ENCODE assay signal across 20 cellular contexts in the genomic region with DNA sequence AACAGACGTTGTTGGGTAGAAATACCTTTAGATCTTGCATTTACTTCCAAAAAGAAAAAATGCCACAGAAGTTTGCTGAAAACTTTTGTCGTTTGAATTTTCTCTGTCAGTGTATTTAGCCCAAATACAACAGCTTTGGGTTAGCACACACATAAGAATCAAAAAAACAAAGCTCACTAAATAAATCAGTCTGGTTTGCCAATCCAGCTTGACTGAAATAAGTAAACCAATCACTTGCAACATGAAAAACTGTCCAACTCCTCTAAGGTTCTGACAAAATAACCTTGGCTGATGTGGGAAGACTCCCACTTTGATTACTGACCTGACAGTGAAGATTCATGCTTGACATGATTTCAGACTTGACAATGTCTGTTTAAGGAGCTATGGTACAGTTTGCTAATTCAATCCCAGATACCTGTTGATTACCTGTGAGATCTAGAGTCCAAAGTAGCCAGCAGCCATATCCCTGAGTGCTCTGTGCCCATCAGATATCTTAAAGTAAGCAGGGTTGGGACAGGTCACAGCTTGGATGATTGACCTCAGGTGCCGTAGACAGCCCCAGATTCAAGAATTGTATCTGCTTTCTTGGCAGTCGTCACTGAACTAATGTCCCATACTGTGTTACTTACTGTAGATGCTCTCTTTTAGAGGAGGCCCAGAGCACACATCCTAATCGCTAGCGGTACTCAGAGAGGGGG. TPM values are rescaled to one million over a fixed set of nuclear protein-coding genes. Genes with fewer than 3 reads are reported as not detected.
DNase-seq lines count a peak whose midpoint lies in the region; ATAC-seq, FAIRE-seq and TF ChIP-seq lines count a peak whose summit lies in the region.
"Had no signal": no experiment of that assay in that cellular context is flagged by ENCODE, and none has a peak within 500 bp of the region (broad histone marks: within the 10 kb centered on the region; RNA-seq: fewer than 3 reads in every experiment).

No MANE protein-coding gene starts in this region.

- H3K4me2 ChIP-seq in K562 (ENCODE audit: insufficient read depth, low read length), result no peak overlapping the region

- H3K79me2 ChIP-seq in K562 (ENCODE audit: control insufficient read depth, insufficient read depth, low read length), result no peaks in the 10 kb centered on the region

- H3K9ac ChIP-seq in K562 (ENCODE audit: insufficient read depth in 1 of 2, low read depth in 2 of 2, low read length in 2 of 2), result no peak overlapping the region

- TF ChIP-seq RAD21 in K562 (CRISPR knock-in tag; conservative IDR thresholded peaks at IDR 0.05 in 1 of 2, IDR thresholded peaks at IDR 0.05 in 1 of 2), result no peak

- H3K27ac ChIP-seq in K562 (ENCODE audit: extremely low read depth, low read depth, low read length) (no peak overlapping the region), pancreas (no peak overlapping the region), aorta (ENCODE audit: low read depth in 1 of 2, low read length in 2 of 2) (no peak overlapping the region), heart right ventricle (no peak overlapping the region)
- H3K27ac ChIP-seq: HL-60 had no signal

- no TSS peak for BruUV-seq in K562 (replicated peaks; lab: Mats Ljungman, UMichigan)

- no peak for DNase-seq in GM12891 (ENCODE audit: insufficient read length, low spot score)
- peak; percentile 95 for DNase-seq in LNCaP clone FGC (ENCODE audit: low read depth)
- no peak for DNase-seq in K562 (ENCODE audit: extremely low read depth in 1 of 4, low spot score in 3 of 4)
- DNase-seq in pancreas, result no peak
- DNase-seq in left colon, result no peak
- no peak for DNase-seq in aorta
- no peak for DNase-seq in heart right ventricle
- no peak for DNase-seq in AML-193 (lab: John Stamatoyannopoulos, UW)
- DNase-seq: ACHN; CD4-positive, alpha-beta memory T cell; DMS153; DMS79; GDM1; GOT3; H7; IMR-90; KBM-7 had no signal

- TF ChIP-seq POLR2A in GM12891 (IDR thresholded peaks at IDR 0.05; ENCODE audit: low read depth, low read length), result no peak
- no peak for TF ChIP-seq POLR2A in K562 (conservative IDR thresholded peaks at IDR 0.05)

- WGBS in K562 (ENCODE audit: insufficient coverage, low coverage, missing lambda C conversion rate), result 40% methylated on average over 6 of the region's 6 CpGs
- WGBS in pancreas, 2 donors, result 58 to 66% methylated on average over 6 of the region's 6 CpGs
- 90 to 92% methylated on average over 6 of the region's 6 CpGs for WGBS in aorta, 2 donors
- 85 to 90% methylated on average over 6 of the region's 6 CpGs for WGBS in heart right ventricle, 2 donors

- in situ Hi-C loops in K562 (cut with MboI), result no loop called here

- H3K36me3 ChIP-seq in K562 (ENCODE audit: control insufficient read depth, insufficient read depth, low read length) (no peaks in the 10 kb centered on the region), pancreas (no peaks in the 10 kb centered on the region), aorta (ENCODE audit: control insufficient read depth in 1 of 2, insufficient read depth in 2 of 2, low read length in 1 of 2) (no peaks in the 10 kb centered on the region), heart right ventricle (no peaks in the 10 kb centered on the region)

- FAIRE-seq in GM12891 (lab: Jason Lieb, UNC) (peak; percentile 47), K562 (lab: Jason Lieb, UNC) (peak; percentile 58), pancreas (lab: Jason Lieb, UNC) (no peak)
- FAIRE-seq: A204.1 had no signal

- H3K27me3 ChIP-seq in K562 (ENCODE audit: control insufficient read depth in 2 of 2, insufficient read depth in 2 of 2, low read length in 2 of 2) (no peaks in the 10 kb centered on the region), pancreas (no peaks in the 10 kb centered on the region), aorta (ENCODE audit: control insufficient read depth in 1 of 2, insufficient read depth in 2 of 2, low read length in 1 of 2) (no peaks in the 10 kb centered on the region), heart right ventricle (no peaks in the 10 kb centered on the region)

- H3K4me3 ChIP-seq in LNCaP clone FGC (ENCODE audit: low read depth, low read length) (no peak overlapping the region; the same call in 1 of the 2 replicates), K562 (no peak overlapping the region), pancreas (no peak overlapping the region), aorta (ENCODE audit: low read length in 2 of 2) (no peak overlapping the region), heart right ventricle (no peak overlapping the region)

- intact Hi-C loops in K562 (cut with micrococcal nuclease) (no loop called here), pancreas (cut with DNase I) (no loop called here), left colon (cut with DNase I, micrococcal nuclease) (no loop called here), aorta (cut with DNase I) (no loop called here), heart right ventricle (cut with DNase I) (no loop called here)

- no peaks in the 10 kb centered on the region; a peak in 1 of 5 replicates for H3K4me1 ChIP-seq in K562 (replicated peaks in 1 of 2; ENCODE audit: control insufficient read depth in 2 of 2, insufficient read depth in 2 of 2, low read length in 2 of 2)
- H3K4me1 ChIP-seq in pancreas, result peaks cover 5 to 21% (median 21%) of the 10 kb centered on the region in 3 donors
- H3K4me1 ChIP-seq in aorta (ENCODE audit: control insufficient read depth in 1 of 2, insufficient read depth in 2 of 2, low read length in 2 of 2), result peaks cover under 1 to 3% of the 10 kb centered on the region in 2 donors
- H3K4me1 ChIP-seq in heart right ventricle, result peaks cover 3 to 31% (median 26%) of the 10 kb centered on the region in 9 donors

- POLR2A ChIA-PET in K562 (lab: Yijun Ruan, JAX), result interaction anchor here (1.3 to 2.2 kb wide), 3 partner anchors 13 to 19 kb away, joined by 3 to 6 read pairs (median 5); a partner anchor contains a TSS

- no peak for TF ChIP-seq CTCF in LNCaP clone FGC (IDR thresholded peaks at IDR 0.05; ENCODE audit: control insufficient read depth, extremely low read depth, insufficient read depth)
- TF ChIP-seq CTCF in K562 (IDR thresholded peaks at IDR 0.05 in 2 of 3, conservative IDR thresholded peaks at IDR 0.05 in 1 of 3; ENCODE audit: insufficient read depth in 2 of 3, low read depth in 1 of 3, low read length in 3 of 3), result no peak
- TF ChIP-seq CTCF in pancreas (IDR thresholded peaks at IDR 0.05), result no peak
- TF ChIP-seq CTCF in heart right ventricle (IDR thresholded peaks at IDR 0.05), result no peak

- no peak overlapping the region for H2AFZ ChIP-seq in K562 (ENCODE audit: low read depth, low read length)

- ATAC-seq in K562 (peak; percentile 42), pancreas (peak; percentile 54 to 82 (median 64)), left colon (no peak), aorta (ENCODE audit: low FRiP score) (no peak), heart right ventricle (no peak)
- ATAC-seq: HCT116 had no signal

- no peaks in the 10 kb centered on the region for H3K9me1 ChIP-seq in K562 (ENCODE audit: control insufficient read depth, insufficient read depth, low read length)

- H3K9me3 ChIP-seq in K562 (replicated peaks; ENCODE audit: control insufficient read depth, insufficient read depth, low read depth, low read length), result no peaks in the 10 kb centered on the region; the same call in 1 of the 2 replicates
- no peaks in the 10 kb centered on the region for H3K9me3 ChIP-seq in pancreas
- H3K9me3 ChIP-seq in aorta (ENCODE audit: control insufficient read depth, low read length), result no peaks in the 10 kb centered on the region
- H3K9me3 ChIP-seq in heart right ventricle, result no peaks in the 10 kb centered on the region

- peaks cover 7% of the 10 kb centered on the region for H4K20me1 ChIP-seq in K562 (replicated peaks; ENCODE audit: control insufficient read depth, insufficient read depth, low read length)

- CTCF ChIA-PET in K562 (lab: Yijun Ruan, JAX; ENCODE audit: low intra/inter-chr PET ratio), result no interaction called here

- no peak for TF ChIP-seq EP300 in K562 (IDR thresholded peaks at IDR 0.05; ENCODE audit: low read length)

RNA-seq across cellular contexts. Expression of a gene that starts 0.7 kb away (rescaled TPM):
- polyA plus RNA-seq in GM12891 (2012; ENCODE audit: low read depth, missing spikeins), result 0.82 TPM
- 1.4 and 5.9 TPM in 2 replicates for total RNA-seq in K562 (2011; cell fraction: chromatin; rRNA removed; ENCODE audit: low replicate concordance)
- total RNA-seq in K562 (2011; cell fraction: nucleolus; rRNA removed), result 0.67 and 1.2 TPM in 2 replicates
- total RNA-seq in K562 (2011; cell fraction: nucleoplasm; rRNA removed), result 3.4 and 9.5 TPM in 2 replicates
- total RNA-seq in K562 (2014; rRNA removed) (0.73 and 1.3 TPM in 2 replicates), K562 (2014; rRNA removed; fragmentation: Illumina TruSeq; extraction: Trizol) (1.4 and 1.5 TPM in 2 replicates), K562 (2015; rRNA removed; fragmentation: Illumina TruSeq; extraction: Trizol) (1.4 and 1.6 TPM in 2 replicates), K562 (2021) (1.1 and 1.2 TPM in 2 replicates), pancreas (1 to 10 TPM; 2.6 to 8.0 (median 5.8) TPM), left colon (1 to 10 TPM; 8.6 to 9.3 TPM), aorta (10 to 100 TPM; 26.5 to 29.1 TPM), heart right ventricle (10 to 100 TPM in 8 of 10 donors, 1 to 10 TPM in 2; 9.5 to 17.2 (median 13.0) TPM)
- polyA plus RNA-seq in K562 (2011; rRNA removed) (1.0 and 1.2 TPM in 2 replicates), K562 (2014; fragmentation: Illumina TruSeq; extraction: Trizol) (0.96 and 1.5 TPM in 2 replicates), K562 (2014; fragmentation: Nextera tagmentation; extraction: Ambion mirVana) (under 1 TPM; 0.52 to 0.69 TPM), K562 (2014; rRNA removed) (0.91 and 1.1 TPM in 2 replicates), pancreas (1 to 10 TPM; 3.8 to 7.0 TPM), aorta (10 to 100 TPM; 12.9 to 20.7 TPM), heart right ventricle (10 to 100 TPM in 1 of 2 donors, 1 to 10 TPM in 1; 5.0 to 12.1 TPM)
- polyA plus RNA-seq in K562 (2011; cell fraction: cytosol; rRNA removed), result 0.19 and 0.86 TPM in 2 replicates
- polyA plus RNA-seq in K562 (2011; cell fraction: nucleus; rRNA removed), result 2.3 and 4.8 TPM in 2 replicates
- 1.1 and 2.3 TPM in 2 replicates for polyA plus RNA-seq in K562 (2012)
- 1.4 and 2.2 TPM in 2 replicates for polyA minus RNA-seq in K562 (2011; rRNA and poly(A)+ RNA removed)
- polyA minus RNA-seq in K562 (2011; cell fraction: cytosol; rRNA and poly(A)+ RNA removed), result 0.57 and 0.64 TPM in 2 replicates
- 1.3 and 3.1 TPM in 2 replicates for polyA minus RNA-seq in K562 (2011; cell fraction: nucleus; rRNA and poly(A)+ RNA removed)

RNA-seq across cellular contexts. Expression of a gene that starts 12.6 kb away (rescaled TPM):
- polyA plus RNA-seq in GM12891 (2012; ENCODE audit: low read depth, missing spikeins), result 2.4 TPM
- total RNA-seq in K562 (2011; cell fraction: chromatin; rRNA removed; ENCODE audit: low replicate concordance), result 3.0 and 12.0 TPM in 2 replicates
- total RNA-seq in K562 (2011; cell fraction: nucleolus; rRNA removed), result 3.2 and 4.1 TPM in 2 replicates
- 7.8 and 14.4 TPM in 2 replicates for total RNA-seq in K562 (2011; cell fraction: nucleoplasm; rRNA removed)
- 10.7 and 13.8 TPM in 2 replicates for total RNA-seq in K562 (2014; rRNA removed)
- 5.5 and 6.0 TPM in 2 replicates for total RNA-seq in K562 (2014; rRNA removed; fragmentation: Illumina TruSeq; extraction: Trizol)
- total RNA-seq in K562 (2015; rRNA removed; fragmentation: Illumina TruSeq; extraction: Trizol), result 5.4 and 6.7 TPM in 2 replicates
- total RNA-seq in K562 (2021), result 10.6 and 11.1 TPM in 2 replicates
- polyA plus RNA-seq in K562 (2011; rRNA removed), result 3.7 and 4.2 TPM in 2 replicates
- polyA plus RNA-seq in K562 (2011; cell fraction: cytosol; rRNA removed), result 1.4 and 2.0 TPM in 2 replicates
- polyA plus RNA-seq in K562 (2011; cell fraction: nucleus; rRNA removed), result 3.7 and 4.1 TPM in 2 replicates
- 4.9 and 5.4 TPM in 2 replicates for polyA plus RNA-seq in K562 (2012)
- polyA plus RNA-seq in K562 (2014; fragmentation: Illumina TruSeq; extraction: Trizol), result 4.7 and 5.6 TPM in 2 replicates
- 1 to 10 TPM; 3.2 to 4.2 TPM for polyA plus RNA-seq in K562 (2014; fragmentation: Nextera tagmentation; extraction: Ambion mirVana)
- polyA plus RNA-seq in K562 (2014; rRNA removed), result 3.9 and 4.7 TPM in 2 replicates
- polyA minus RNA-seq in K562 (2011; rRNA and poly(A)+ RNA removed), result 5.7 and 8.2 TPM in 2 replicates
- 5.3 and 5.8 TPM in 2 replicates for polyA minus RNA-seq in K562 (2011; cell fraction: cytosol; rRNA and poly(A)+ RNA removed)
- polyA minus RNA-seq in K562 (2011; cell fraction: nucleus; rRNA and poly(A)+ RNA removed), result 6.5 and 12.2 TPM in 2 replicates
- total RNA-seq in pancreas, result 10 to 100 TPM in 3 of 6 donors, 1 to 10 TPM in 3; 8.3 to 17.2 (median 11.1) TPM
- 1 to 10 TPM; 3.2 to 3.9 TPM for polyA plus RNA-seq in pancreas
- 10 to 100 TPM; 19.5 to 20.0 TPM for total RNA-seq in left colon
- 10 to 100 TPM; 46.2 to 50.0 TPM for total RNA-seq in aorta
- 10 to 100 TPM in 1 of 2 donors, 1 to 10 TPM in 1; 5.2 to 14.0 TPM for polyA plus RNA-seq in aorta
- 10 to 100 TPM; 19.4 to 27.7 (median 24.5) TPM for total RNA-seq in heart right ventricle
- 1 to 10 TPM; 3.2 to 7.5 TPM for polyA plus RNA-seq in heart right ventricle

RNA-seq across cellular contexts. Expression of a gene that starts 48.5 kb away (rescaled TPM):
- polyA plus RNA-seq in GM12891 (2012; ENCODE audit: low read depth, missing spikeins), result 37.2 TPM
- total RNA-seq in K562 (2011; cell fraction: chromatin; rRNA removed; ENCODE audit: low replicate concordance), result 8.9 and 10.7 TPM in 2 replicates
- 20.3 and 25.2 TPM in 2 replicates for total RNA-seq in K562 (2011; cell fraction: nucleolus; rRNA removed)
- total RNA-seq in K562 (2011; cell fraction: nucleoplasm; rRNA removed), result 20.1 and 20.5 TPM in 2 replicates
- total RNA-seq in K562 (2014; rRNA removed) (76.1 and 127 TPM in 2 replicates), K562 (2014; rRNA removed; fragmentation: Illumina TruSeq; extraction: Trizol) (66.6 and 94.6 TPM in 2 replicates), K562 (2015; rRNA removed; fragmentation: Illumina TruSeq; extraction: Trizol) (118 and 129 TPM in 2 replicates), K562 (2021) (76.2 and 86.6 TPM in 2 replicates), pancreas (10 to 100 TPM; 30.2 to 66.2 (median 44.9) TPM), left colon (100 to 1,000 TPM; 162 to 163 TPM), aorta (10 to 100 TPM; 44.7 to 56.5 TPM), heart right ventricle (100 to 1,000 TPM in 3 of 10 donors, 10 to 100 TPM in 7; 55.2 to 114 (median 95.3) TPM)
- polyA plus RNA-seq in K562 (2011; rRNA removed) (92.8 and 98.2 TPM in 2 replicates), K562 (2014; fragmentation: Illumina TruSeq; extraction: Trizol) (139 and 150 TPM in 2 replicates), K562 (2014; fragmentation: Nextera tagmentation; extraction: Ambion mirVana) (100 to 1,000 TPM; 363 to 422 TPM), K562 (2014; rRNA removed) (108 and 126 TPM in 2 replicates), pancreas (100 to 1,000 TPM in 1 of 2 donors, 10 to 100 TPM in 1; 80.6 to 185 TPM), aorta (100 to 1,000 TPM in 1 of 2 donors, 10 to 100 TPM in 1; 73.1 to 179 TPM), heart right ventricle (100 to 1,000 TPM in 1 of 2 donors, 10 to 100 TPM in 1; 45.0 to 217 TPM)
- 97.9 and 207 TPM in 2 replicates for polyA plus RNA-seq in K562 (2011; cell fraction: cytosol; rRNA removed)
- 39.9 and 50.7 TPM in 2 replicates for polyA plus RNA-seq in K562 (2011; cell fraction: nucleus; rRNA removed)
- polyA plus RNA-seq in K562 (2012), result 136 and 260 TPM in 2 replicates
- 31.6 and 43.3 TPM in 2 replicates for polyA minus RNA-seq in K562 (2011; rRNA and poly(A)+ RNA removed)
- polyA minus RNA-seq in K562 (2011; cell fraction: cytosol; rRNA and poly(A)+ RNA removed), result 48.6 and 56.5 TPM in 2 replicates
- polyA minus RNA-seq in K562 (2011; cell fraction: nucleus; rRNA and poly(A)+ RNA removed), result 22.5 and 23.8 TPM in 2 replicates

Comparison
In these comparisons a context has a peak if more than half of its experiments do, and no peak if none do; other contexts are left out.
1. ATAC-seq: peak in K562 (single experiment) and pancreas (4 of 4); none in left colon (single experiment), aorta (single experiment) and heart right ventricle (0 of 8).